ENCODE assay signal across 1 cellular context in the genomic region with DNA sequence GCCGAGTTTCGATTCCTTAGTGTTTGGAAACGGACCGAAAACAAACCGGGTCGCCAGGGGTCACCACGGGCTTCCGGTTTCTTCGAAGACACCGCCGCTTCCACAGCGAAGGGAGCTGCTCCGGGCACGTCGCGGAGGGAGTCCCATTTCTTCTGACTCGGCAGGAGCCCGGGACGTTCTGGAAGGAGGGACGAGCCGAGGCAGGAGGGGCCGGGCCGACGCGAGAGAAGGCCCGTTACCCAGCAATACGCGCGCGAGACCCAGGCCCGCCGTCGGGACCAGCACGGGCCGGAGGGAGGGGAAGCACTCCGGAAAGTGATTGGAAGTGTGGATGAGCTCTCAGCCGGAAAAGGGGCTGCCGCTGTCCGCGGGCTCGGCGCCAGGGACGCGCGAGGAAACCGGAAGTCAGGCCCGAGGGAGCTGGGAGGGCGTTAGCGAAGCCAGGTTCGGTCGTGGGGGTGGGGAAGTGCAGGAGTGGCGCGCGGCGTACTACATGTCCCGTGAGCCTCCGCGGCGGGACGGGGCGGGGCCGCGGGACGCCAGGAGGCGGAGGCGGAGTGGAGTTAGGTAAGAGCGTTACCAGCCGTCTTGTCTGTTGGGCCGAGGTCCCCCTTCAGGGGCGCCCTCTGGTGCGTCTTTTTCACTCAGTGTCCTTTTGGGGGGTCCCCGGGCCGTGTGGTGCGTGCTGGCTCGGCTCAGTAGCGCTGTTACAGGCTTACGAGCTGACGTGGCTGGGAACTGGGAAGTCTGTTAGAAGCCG.
TF ChIP-seq lines count a peak whose summit lies in the region.

A gene with protein sequence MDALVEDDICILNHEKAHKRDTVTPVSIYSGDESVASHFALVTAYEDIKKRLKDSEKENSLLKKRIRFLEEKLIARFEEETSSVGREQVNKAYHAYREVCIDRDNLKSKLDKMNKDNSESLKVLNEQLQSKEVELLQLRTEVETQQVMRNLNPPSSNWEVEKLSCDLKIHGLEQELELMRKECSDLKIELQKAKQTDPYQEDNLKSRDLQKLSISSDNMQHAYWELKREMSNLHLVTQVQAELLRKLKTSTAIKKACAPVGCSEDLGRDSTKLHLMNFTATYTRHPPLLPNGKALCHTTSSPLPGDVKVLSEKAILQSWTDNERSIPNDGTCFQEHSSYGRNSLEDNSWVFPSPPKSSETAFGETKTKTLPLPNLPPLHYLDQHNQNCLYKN (minus strand): TSS at position 188 of the 760 bp plus-strand sequence. CDS start 8,207 bp downstream, outside the sequence.
A gene with protein sequence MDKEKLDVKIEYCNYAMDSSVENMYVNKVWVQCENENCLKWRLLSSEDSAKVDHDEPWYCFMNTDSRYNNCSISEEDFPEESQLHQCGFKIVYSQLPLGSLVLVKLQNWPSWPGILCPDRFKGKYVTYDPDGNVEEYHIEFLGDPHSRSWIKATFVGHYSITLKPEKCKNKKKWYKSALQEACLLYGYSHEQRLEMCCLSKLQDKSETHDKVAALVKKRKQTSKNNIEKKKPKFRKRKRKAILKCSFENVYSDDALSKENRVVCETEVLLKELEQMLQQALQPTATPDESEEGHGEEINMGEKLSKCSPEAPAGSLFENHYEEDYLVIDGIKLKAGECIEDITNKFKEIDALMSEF (plus strand): TSS at position 85 of the 760 bp plus-strand sequence. CDS start 64,348 bp downstream, outside the sequence.

TF ChIP-seq in K562, 482 proteins besides CTCF, POLR2A, EP300 and RAD21 (continues in another document):
- peak; percentile 67 for TF ChIP-seq FIP1L1 (IDR thresholded peaks at IDR 0.05; ENCODE audit: low read depth, low read length, poor library complexity, severe bottlenecking)
- TF ChIP-seq RBFOX2 (IDR thresholded peaks at IDR 0.05; ENCODE audit: low read depth, low read length), result peak; percentile 99
- peak; percentile 88; the same call in 1 of the 2 replicates for TF ChIP-seq FOXP1 (CRISPR knock-in tag; IDR thresholded peaks at IDR 0.05)
- TF ChIP-seq, protein P1, sequence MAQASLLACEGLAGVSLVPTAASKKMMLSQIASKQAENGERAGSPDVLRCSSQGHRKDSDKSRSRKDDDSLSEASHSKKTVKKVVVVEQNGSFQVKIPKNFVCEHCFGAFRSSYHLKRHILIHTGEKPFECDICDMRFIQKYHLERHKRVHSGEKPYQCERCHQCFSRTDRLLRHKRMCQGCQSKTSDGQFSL (CRISPR knock-in tag; IDR thresholded peaks at IDR 0.05), result 0 out of 2 replicates have a peak, but pooled peaks have one; percentile 10
- TF ChIP-seq, protein P1 (tag; IDR thresholded peaks at IDR 0.05), result peak in 1 of 2 experiments; percentile 35; a peak in 1 of 4 replicates
- TF ChIP-seq MTA1 (IDR thresholded peaks at IDR 0.05; ENCODE audit: borderline replicate concordance), result no peak
- TF ChIP-seq ETV1 (tag; conservative IDR thresholded peaks at IDR 0.05; ENCODE audit: low read depth), result peak; percentile 90
- no peak for TF ChIP-seq NFIX (CRISPR knock-in tag; IDR thresholded peaks at IDR 0.05; ENCODE audit: low read depth)
- peak; percentile 74; the same call in 1 of the 2 replicates for TF ChIP-seq CEBPG (CRISPR knock-in tag; IDR thresholded peaks at IDR 0.05)
- TF ChIP-seq CEBPG (tag; conservative IDR thresholded peaks at IDR 0.05 in 1 of 2, IDR thresholded peaks at IDR 0.05 in 1 of 2), result peak in 1 of 2 experiments; percentile 71; a peak in 3 of 4 replicates
- peak; percentile 62 for TF ChIP-seq RFX1 (IDR thresholded peaks at IDR 0.05)
- TF ChIP-seq, protein P2, sequence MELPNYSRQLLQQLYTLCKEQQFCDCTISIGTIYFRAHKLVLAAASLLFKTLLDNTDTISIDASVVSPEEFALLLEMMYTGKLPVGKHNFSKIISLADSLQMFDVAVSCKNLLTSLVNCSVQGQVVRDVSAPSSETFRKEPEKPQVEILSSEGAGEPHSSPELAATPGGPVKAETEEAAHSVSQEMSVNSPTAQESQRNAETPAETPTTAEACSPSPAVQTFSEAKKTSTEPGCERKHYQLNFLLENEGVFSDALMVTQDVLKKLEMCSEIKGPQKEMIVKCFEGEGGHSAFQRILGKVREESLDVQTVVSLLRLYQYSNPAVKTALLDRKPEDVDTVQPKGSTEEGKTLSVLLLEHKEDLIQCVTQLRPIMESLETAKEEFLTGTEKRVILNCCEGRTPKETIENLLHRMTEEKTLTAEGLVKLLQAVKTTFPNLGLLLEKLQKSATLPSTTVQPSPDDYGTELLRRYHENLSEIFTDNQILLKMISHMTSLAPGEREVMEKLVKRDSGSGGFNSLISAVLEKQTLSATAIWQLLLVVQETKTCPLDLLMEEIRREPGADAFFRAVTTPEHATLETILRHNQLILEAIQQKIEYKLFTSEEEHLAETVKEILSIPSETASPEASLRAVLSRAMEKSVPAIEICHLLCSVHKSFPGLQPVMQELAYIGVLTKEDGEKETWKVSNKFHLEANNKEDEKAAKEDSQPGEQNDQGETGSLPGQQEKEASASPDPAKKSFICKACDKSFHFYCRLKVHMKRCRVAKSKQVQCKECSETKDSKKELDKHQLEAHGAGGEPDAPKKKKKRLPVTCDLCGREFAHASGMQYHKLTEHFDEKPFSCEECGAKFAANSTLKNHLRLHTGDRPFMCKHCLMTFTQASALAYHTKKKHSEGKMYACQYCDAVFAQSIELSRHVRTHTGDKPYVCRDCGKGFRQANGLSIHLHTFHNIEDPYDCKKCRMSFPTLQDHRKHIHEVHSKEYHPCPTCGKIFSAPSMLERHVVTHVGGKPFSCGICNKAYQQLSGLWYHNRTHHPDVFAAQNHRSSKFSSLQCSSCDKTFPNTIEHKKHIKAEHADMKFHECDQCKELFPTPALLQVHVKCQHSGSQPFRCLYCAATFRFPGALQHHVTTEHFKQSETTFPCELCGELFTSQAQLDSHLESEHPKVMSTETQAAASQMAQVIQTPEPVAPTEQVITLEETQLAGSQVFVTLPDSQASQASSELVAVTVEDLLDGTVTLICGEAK (IDR thresholded peaks at IDR 0.05), result peak; percentile 92
- TF ChIP-seq, protein P2 (CRISPR knock-in tag; IDR thresholded peaks at IDR 0.05), result no peak
- TF ChIP-seq, protein P3, sequence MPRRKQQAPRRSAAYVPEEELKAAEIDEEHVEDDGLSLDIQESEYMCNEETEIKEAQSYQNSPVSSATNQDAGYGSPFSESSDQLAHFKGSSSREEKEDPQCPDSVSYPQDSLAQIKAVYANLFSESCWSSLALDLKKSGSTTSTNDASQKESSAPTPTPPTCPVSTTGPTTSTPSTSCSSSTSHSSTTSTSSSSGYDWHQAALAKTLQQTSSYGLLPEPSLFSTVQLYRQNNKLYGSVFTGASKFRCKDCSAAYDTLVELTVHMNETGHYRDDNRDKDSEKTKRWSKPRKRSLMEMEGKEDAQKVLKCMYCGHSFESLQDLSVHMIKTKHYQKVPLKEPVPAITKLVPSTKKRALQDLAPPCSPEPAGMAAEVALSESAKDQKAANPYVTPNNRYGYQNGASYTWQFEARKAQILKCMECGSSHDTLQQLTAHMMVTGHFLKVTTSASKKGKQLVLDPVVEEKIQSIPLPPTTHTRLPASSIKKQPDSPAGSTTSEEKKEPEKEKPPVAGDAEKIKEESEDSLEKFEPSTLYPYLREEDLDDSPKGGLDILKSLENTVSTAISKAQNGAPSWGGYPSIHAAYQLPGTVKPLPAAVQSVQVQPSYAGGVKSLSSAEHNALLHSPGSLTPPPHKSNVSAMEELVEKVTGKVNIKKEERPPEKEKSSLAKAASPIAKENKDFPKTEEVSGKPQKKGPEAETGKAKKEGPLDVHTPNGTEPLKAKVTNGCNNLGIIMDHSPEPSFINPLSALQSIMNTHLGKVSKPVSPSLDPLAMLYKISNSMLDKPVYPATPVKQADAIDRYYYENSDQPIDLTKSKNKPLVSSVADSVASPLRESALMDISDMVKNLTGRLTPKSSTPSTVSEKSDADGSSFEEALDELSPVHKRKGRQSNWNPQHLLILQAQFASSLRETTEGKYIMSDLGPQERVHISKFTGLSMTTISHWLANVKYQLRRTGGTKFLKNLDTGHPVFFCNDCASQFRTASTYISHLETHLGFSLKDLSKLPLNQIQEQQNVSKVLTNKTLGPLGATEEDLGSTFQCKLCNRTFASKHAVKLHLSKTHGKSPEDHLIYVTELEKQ (CRISPR knock-in tag; IDR thresholded peaks at IDR 0.05), result no peak
- TF ChIP-seq, protein P4, sequence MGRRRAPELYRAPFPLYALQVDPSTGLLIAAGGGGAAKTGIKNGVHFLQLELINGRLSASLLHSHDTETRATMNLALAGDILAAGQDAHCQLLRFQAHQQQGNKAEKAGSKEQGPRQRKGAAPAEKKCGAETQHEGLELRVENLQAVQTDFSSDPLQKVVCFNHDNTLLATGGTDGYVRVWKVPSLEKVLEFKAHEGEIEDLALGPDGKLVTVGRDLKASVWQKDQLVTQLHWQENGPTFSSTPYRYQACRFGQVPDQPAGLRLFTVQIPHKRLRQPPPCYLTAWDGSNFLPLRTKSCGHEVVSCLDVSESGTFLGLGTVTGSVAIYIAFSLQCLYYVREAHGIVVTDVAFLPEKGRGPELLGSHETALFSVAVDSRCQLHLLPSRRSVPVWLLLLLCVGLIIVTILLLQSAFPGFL (CRISPR knock-in tag; IDR thresholded peaks at IDR 0.05), result peak; percentile 97; the same call in 1 of the 2 replicates
- TF ChIP-seq RBM39 (optimal IDR thresholded peaks at IDR 0.05; ENCODE audit: low read depth, low read length), result peak; percentile 23
- no peak for TF ChIP-seq CAMTA2 (CRISPR knock-in tag; conservative IDR thresholded peaks at IDR 0.05)
- TF ChIP-seq NCOA2 (IDR thresholded peaks at IDR 0.05; ENCODE audit: partially characterized antibody in 2 of 2), result no peak
- TF ChIP-seq KHSRP (IDR thresholded peaks at IDR 0.05), result no peak
- TF ChIP-seq CXXC5 (CRISPR knock-in tag; IDR thresholded peaks at IDR 0.05), result peak; percentile 93
- TF ChIP-seq, protein P5, sequence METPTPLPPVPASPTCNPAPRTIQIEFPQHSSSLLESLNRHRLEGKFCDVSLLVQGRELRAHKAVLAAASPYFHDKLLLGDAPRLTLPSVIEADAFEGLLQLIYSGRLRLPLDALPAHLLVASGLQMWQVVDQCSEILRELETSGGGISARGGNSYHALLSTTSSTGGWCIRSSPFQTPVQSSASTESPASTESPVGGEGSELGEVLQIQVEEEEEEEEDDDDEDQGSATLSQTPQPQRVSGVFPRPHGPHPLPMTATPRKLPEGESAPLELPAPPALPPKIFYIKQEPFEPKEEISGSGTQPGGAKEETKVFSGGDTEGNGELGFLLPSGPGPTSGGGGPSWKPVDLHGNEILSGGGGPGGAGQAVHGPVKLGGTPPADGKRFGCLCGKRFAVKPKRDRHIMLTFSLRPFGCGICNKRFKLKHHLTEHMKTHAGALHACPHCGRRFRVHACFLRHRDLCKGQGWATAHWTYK (CRISPR knock-in tag; IDR thresholded peaks at IDR 0.05), result peak; percentile 66; the same call in 1 of the 2 replicates
- TF ChIP-seq NR4A1 (CRISPR knock-in tag; IDR thresholded peaks at IDR 0.05), result peak; percentile 50; the same call in 1 of the 2 replicates
- TF ChIP-seq NR4A1 (tag; IDR thresholded peaks at IDR 0.05), result peak; percentile 33; the same call in 1 of the 2 replicates
- peak; percentile 37 for TF ChIP-seq GTF2F1 (IDR thresholded peaks at IDR 0.05; ENCODE audit: low read depth, low read length)
- TF ChIP-seq, protein P6, sequence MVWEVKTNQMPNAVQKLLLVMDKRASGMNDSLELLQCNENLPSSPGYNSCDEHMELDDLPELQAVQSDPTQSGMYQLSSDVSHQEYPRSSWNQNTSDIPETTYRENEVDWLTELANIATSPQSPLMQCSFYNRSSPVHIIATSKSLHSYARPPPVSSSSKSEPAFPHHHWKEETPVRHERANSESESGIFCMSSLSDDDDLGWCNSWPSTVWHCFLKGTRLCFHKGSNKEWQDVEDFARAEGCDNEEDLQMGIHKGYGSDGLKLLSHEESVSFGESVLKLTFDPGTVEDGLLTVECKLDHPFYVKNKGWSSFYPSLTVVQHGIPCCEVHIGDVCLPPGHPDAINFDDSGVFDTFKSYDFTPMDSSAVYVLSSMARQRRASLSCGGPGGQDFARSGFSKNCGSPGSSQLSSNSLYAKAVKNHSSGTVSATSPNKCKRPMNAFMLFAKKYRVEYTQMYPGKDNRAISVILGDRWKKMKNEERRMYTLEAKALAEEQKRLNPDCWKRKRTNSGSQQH (CRISPR knock-in tag; IDR thresholded peaks at IDR 0.05), result peak; percentile 44; the same call in 1 of the 2 replicates
